Comparison of ENCODE assay signal across 31 cellular contexts in genomic region chr11:125476721-125477120, GRCh38.
"Had no signal": no experiment of that assay in that cellular context is flagged by ENCODE, and none has a peak within 500 bp of the region (broad histone marks: within the 10 kb centered on the region; RNA-seq: fewer than 3 reads in every experiment).

No MANE protein-coding gene starts in this region.

- H3K4me1 ChIP-seq: ascending aorta, breast epithelium, colonic mucosa, esophagus muscularis mucosa, gastroesophageal sphincter had no signal

- DNase-seq: activated CD4-positive, alpha-beta memory T cell treated with anti-CD3 and anti-CD28 coated beads, Interleukin-2, amount 10 ng/mL, durations not matched to agents 7 days and 5 days; activated CD4-positive, alpha-beta T cell treated with anti-CD3 and anti-CD28 coated beads for 4 hours; activated CD4-positive, alpha-beta T cell treated with anti-CD3 and anti-CD28 coated beads, Interleukin-2, amount 10 ng/mL, durations not matched to agents 7 days and 5 days; activated CD4-positive, alpha-beta T cell treated with anti-CD3 and anti-CD28 coated beads, Interleukin-2, amount 50 U/mL, for 4 hours; activated CD4-positive, CD25-positive, alpha-beta regulatory T cell; activated CD4-positive, CD25-positive, alpha-beta regulatory T cell treated with anti-CD3 and anti-CD28 coated beads, Interleukin-2, amount 50 U/mL, for 72 hours; activated CD8-positive, alpha-beta memory T cell treated with anti-CD3 and anti-CD28 coated beads, Interleukin-2, amount 50 U/mL, for 48 hours; activated gamma-delta T cell treated with Interleukin-2 at 50 U/mL for 16 hours; activated naive CD4-positive, alpha-beta T cell treated with anti-CD3 and anti-CD28 coated beads, Interleukin-2, amount 50 U/mL, for 16 hours; activated naive CD4-positive, alpha-beta T cell treated with Interleukin-2 at 50 U/mL for 16 hours; activated T-cell treated with anti-CD3 and anti-CD28 coated beads for 4 hours; activated T-cell treated with anti-CD3 and anti-CD28 coated beads, Interleukin-2, amount 50 U/mL, for 24 hours; activated T-cell treated with anti-CD3 and anti-CD28 coated beads, Interleukin-2, amount 50 U/mL, for 72 hours; amygdala; central memory CD4-positive, alpha-beta T cell; cerebellar nuclear complex; colonic mucosa; effector CD4-positive, alpha-beta T cell; effector memory CD8-positive, alpha-beta T cell; erythroblast; foreskin keratinocyte; head of caudate nucleus; T-helper 2 cell had no signal

- H3K9me3 ChIP-seq: ascending aorta, breast epithelium, colonic mucosa, esophagus muscularis mucosa, gastroesophageal sphincter had no signal

- ATAC-seq: activated T-cell treated with anti-CD3 and anti-CD28 coated beads, Interleukin-2, amount 50 U/mL, for 72 hours; effector memory CD8-positive, alpha-beta T cell; foreskin keratinocyte; gastroesophageal sphincter had no signal

- H3K27ac ChIP-seq: ascending aorta, breast epithelium, cardiac muscle cell, colonic mucosa, esophagus muscularis mucosa, foreskin keratinocyte, gastroesophageal sphincter had no signal

- H3K4me3 Mint-ChIP-seq: activated CD4-positive, alpha-beta memory T cell treated with anti-CD3 and anti-CD28 coated beads, Interleukin-2, amount 10 ng/mL, durations not matched to agents 7 days and 5 days; activated CD4-positive, alpha-beta T cell treated with anti-CD3 and anti-CD28 coated beads, Interleukin-2, amount 10 ng/mL, durations not matched to agents 7 days and 5 days; activated naive CD8-positive, alpha-beta T cell; activated T-cell treated with anti-CD3 and anti-CD28 coated beads, Interleukin-2, amount 50 U/mL, for 24 hours; activated T-cell treated with anti-CD3 and anti-CD28 coated beads, Interleukin-2, amount 50 U/mL, for 72 hours; dendritic cell treated with granulocyte-macrophage colony-stimulating factor and Interleukin-4, amounts not matched to agents 40 ng/mL and 50 ng/mL, for 4 days; effector memory CD8-positive, alpha-beta T cell had no signal

- H3K27me3 ChIP-seq: ascending aorta, breast epithelium, cardiac muscle cell, colonic mucosa, esophagus muscularis mucosa, foreskin keratinocyte, gastroesophageal sphincter had no signal

- H3K27ac Mint-ChIP-seq: activated CD4-positive, alpha-beta memory T cell treated with anti-CD3 and anti-CD28 coated beads, Interleukin-2, amount 10 ng/mL, durations not matched to agents 7 days and 5 days; activated CD4-positive, alpha-beta T cell treated with anti-CD3 and anti-CD28 coated beads, Interleukin-2, amount 10 ng/mL, durations not matched to agents 7 days and 5 days; activated naive CD8-positive, alpha-beta T cell; activated T-cell treated with anti-CD3 and anti-CD28 coated beads, Interleukin-2, amount 50 U/mL, for 24 hours; activated T-cell treated with anti-CD3 and anti-CD28 coated beads, Interleukin-2, amount 50 U/mL, for 72 hours; dendritic cell treated with granulocyte-macrophage colony-stimulating factor and Interleukin-4, amounts not matched to agents 40 ng/mL and 50 ng/mL, for 4 days; effector memory CD8-positive, alpha-beta T cell had no signal

- H3K4me3 ChIP-seq: ascending aorta, breast epithelium, cardiac muscle cell, colonic mucosa, esophagus muscularis mucosa, gastroesophageal sphincter had no signal

- H3K36me3 ChIP-seq: breast epithelium, cardiac muscle cell, colonic mucosa had no signal

- H3K9me3 Mint-ChIP-seq: activated CD4-positive, alpha-beta memory T cell treated with anti-CD3 and anti-CD28 coated beads, Interleukin-2, amount 10 ng/mL, durations not matched to agents 7 days and 5 days; activated CD4-positive, alpha-beta T cell treated with anti-CD3 and anti-CD28 coated beads, Interleukin-2, amount 10 ng/mL, durations not matched to agents 7 days and 5 days; activated T-cell treated with anti-CD3 and anti-CD28 coated beads, Interleukin-2, amount 50 U/mL, for 24 hours; activated T-cell treated with anti-CD3 and anti-CD28 coated beads, Interleukin-2, amount 50 U/mL, for 72 hours; brain; dendritic cell treated with granulocyte-macrophage colony-stimulating factor and Interleukin-4, amounts not matched to agents 40 ng/mL and 50 ng/mL, for 4 days; effector memory CD8-positive, alpha-beta T cell had no signal

- H3K36me3 Mint-ChIP-seq: activated naive CD8-positive, alpha-beta T cell had no signal

- H3K4me1 Mint-ChIP-seq: activated CD4-positive, alpha-beta memory T cell treated with anti-CD3 and anti-CD28 coated beads, Interleukin-2, amount 10 ng/mL, durations not matched to agents 7 days and 5 days; activated CD4-positive, alpha-beta T cell treated with anti-CD3 and anti-CD28 coated beads, Interleukin-2, amount 10 ng/mL, durations not matched to agents 7 days and 5 days had no signal
